Comparison of ENCODE assay signal across 26 cellular contexts in the genomic region with DNA sequence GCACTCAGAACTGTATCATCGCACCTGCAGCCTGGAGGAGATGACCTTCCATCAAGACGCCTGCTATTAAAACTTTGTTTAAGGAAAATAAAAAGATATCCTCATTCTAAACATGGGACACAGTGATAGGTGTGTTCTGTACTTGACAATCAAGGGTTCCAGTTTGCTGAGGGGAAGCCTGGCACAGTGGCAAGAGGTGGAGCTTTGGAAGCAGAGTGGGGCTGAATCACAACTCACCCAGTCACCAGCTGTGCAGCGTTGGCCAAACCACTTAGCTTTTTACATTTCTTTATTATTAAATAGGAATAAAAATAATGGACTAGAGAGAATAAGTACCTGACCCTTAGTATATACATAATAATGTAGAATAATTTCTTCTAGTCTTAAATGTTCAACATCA.
DNase-seq lines count a peak whose midpoint lies in the region; ATAC-seq, FAIRE-seq and TF ChIP-seq lines count a peak whose summit lies in the region.
"Had no signal": no experiment of that assay in that cellular context is flagged by ENCODE, and none has a peak within 500 bp of the region (broad histone marks: within the 10 kb centered on the region; RNA-seq: fewer than 3 reads in every experiment).

No MANE protein-coding gene starts in this region.

- FAIRE-seq in keratinocyte (lab: Jason Lieb, UNC), result no peak
- FAIRE-seq: A204.1, GM18507, H54 had no signal

- peak; percentile 24; the same call in 1 of the 2 replicates for ATAC-seq in IMR-90 (ENCODE audit: low read depth)
- ATAC-seq in T-cell (replicated peaks in 1 of 4), result no peak
- ATAC-seq in HG03457 (IDR thresholded peaks at IDR 0.05; ENCODE audit: unreplicated experiment), result no peak
- ATAC-seq in stimulated activated naive CD8-positive, alpha-beta T cell treated with anti-CD3 and anti-CD28 coated beads, Interleukin-15, amount 100 ng/mL, for 72 hours, result no peak
- ATAC-seq: CD8-positive, alpha-beta T cell; PC-3; Right ventricle myocardium inferior had no signal

- H3K4me2 ChIP-seq in IMR-90 (ENCODE audit: low read depth, low read length) (no peak overlapping the region), keratinocyte (ENCODE audit: control insufficient read depth, extremely low read depth, insufficient read depth, low read depth, low read length) (peak overlapping the region; percentile 18)

- TF ChIP-seq RAD21 in IMR-90 (IDR thresholded peaks at IDR 0.05; ENCODE audit: low read length), result no peak

- no peaks in the 10 kb centered on the region for H3K36me3 ChIP-seq in IMR-90 (ENCODE audit: control insufficient read depth, insufficient read depth, low read length)
- no peaks in the 10 kb centered on the region for H3K36me3 ChIP-seq in endodermal cell (ENCODE audit: control insufficient read depth, insufficient read depth, low read length)
- no peaks in the 10 kb centered on the region for H3K36me3 ChIP-seq in keratinocyte (ENCODE audit: control insufficient read depth in 2 of 2, extremely low read depth in 1 of 2, insufficient read depth in 2 of 2, low read length in 2 of 2)
- H3K36me3 ChIP-seq: SJCRH30 had no signal

- POLR2A ChIA-PET in IMR-90 (lab: Charles Lee; ENCODE audit: unreplicated experiment), result no interaction called here
- POLR2A ChIA-PET in T-cell (lab: Charles Lee), result no interaction called here

- H2AFZ ChIP-seq in IMR-90 (replicated peaks; ENCODE audit: low read length, poor library complexity) (no peak overlapping the region), keratinocyte (ENCODE audit: control insufficient read depth, low read length) (no peak overlapping the region)

- H3K4me1 ChIP-seq in IMR-90 (ENCODE audit: control insufficient read depth, insufficient read depth, low read length), result no peaks in the 10 kb centered on the region
- no peaks in the 10 kb centered on the region for H3K4me1 ChIP-seq in endodermal cell (ENCODE audit: control insufficient read depth, insufficient read depth, low read length)
- peaks cover 10% of the 10 kb centered on the region for H3K4me1 ChIP-seq in keratinocyte (ENCODE audit: control insufficient read depth, extremely low read depth, insufficient read depth, low read length)
- H3K4me1 ChIP-seq: Caco-2, SJCRH30 had no signal

- H2AK9ac ChIP-seq in IMR-90 (replicated peaks; ENCODE audit: low read depth, low read length, poor library complexity), result no peak overlapping the region

- H3K27me3 Mint-ChIP-seq in endodermal cell (ENCODE audit: insufficient read depth), result no peaks in the 10 kb centered on the region
- peaks cover 4 to 12% of the 10 kb centered on the region in 2 donors for H3K27me3 Mint-ChIP-seq in T-cell
- no peaks in the 10 kb centered on the region for H3K27me3 Mint-ChIP-seq in stimulated activated naive CD8-positive, alpha-beta T cell treated with anti-CD3 and anti-CD28 coated beads, Interleukin-15, amount 100 ng/mL, for 72 hours

- BruUV-seq in IMR-90 (replicated peaks; lab: Mats Ljungman, UMichigan), result no TSS peak

- no CpG with 5 or more reads among the region's 3 CpGs for WGBS in IMR-90 (ENCODE audit: extremely low coverage in 2 of 2, insufficient read length in 1 of 2), 2 experiments
- 89% methylated on average over 2 of the region's 3 CpGs; no CpG with 5 or more reads in 1 of the 2 experiments for WGBS in endodermal cell (ENCODE audit: insufficient coverage in 1 of 2, insufficient read length in 1 of 2), 2 experiments

- H3K9me3 ChIP-seq in IMR-90 (ENCODE audit: control insufficient read depth, insufficient read depth, low read length) (no peaks in the 10 kb centered on the region), endodermal cell (ENCODE audit: control insufficient read depth, low read length) (peaks cover 13% of the 10 kb centered on the region), keratinocyte (ENCODE audit: control insufficient read depth, low read depth, low read length) (no peaks in the 10 kb centered on the region)
- H3K9me3 ChIP-seq: Caco-2, SJCRH30 had no signal

- no peak for TF ChIP-seq CTCF in IMR-90 (conservative IDR thresholded peaks at IDR 0.05; ENCODE audit: low read depth, low read length)
- no peak for TF ChIP-seq CTCF in endodermal cell (conservative IDR thresholded peaks at IDR 0.05)
- no peak for TF ChIP-seq CTCF in keratinocyte (optimal IDR thresholded peaks at IDR 0.05 in 1 of 3, IDR thresholded peaks at IDR 0.05 in 1 of 3, conservative IDR thresholded peaks at IDR 0.05 in 1 of 3; ENCODE audit: extremely low read depth in 1 of 3, insufficient read depth in 2 of 3, low read length in 3 of 3)

- no peaks in the 10 kb centered on the region for H3K79me2 ChIP-seq in keratinocyte (ENCODE audit: control insufficient read depth, insufficient read depth, low read length)

- DNase-seq in AG20443 (ENCODE audit: low spot score), result peak; percentile 47
- peak; percentile 19 for DNase-seq in IMR-90
- peak; percentile 7 for DNase-seq in endodermal cell
- DNase-seq in keratinocyte (ENCODE audit: low read depth, low spot score), result no peak
- no peak for DNase-seq in T-cell
- DNase-seq in stimulated activated naive CD8-positive, alpha-beta T cell treated with anti-CD3 and anti-CD28 coated beads, Interleukin-15, amount 100 ng/mL, for 72 hours, result no peak
- DNase-seq: Caco-2; CD8-positive, alpha-beta T cell; DMS79 treated with DMSO at 0.1 percent for 48 hours; Karpas-422; MV-4-11; NCI-H1105; NCI-H146; NCI-H1930; NCI-H2107; NCI-H524; NCI-H748 treated with DMSO at 0.1 percent for 48 hours; SJCRH30 had no signal

- no peak overlapping the region for H3K23ac ChIP-seq in IMR-90 (ENCODE audit: low read depth, low read length)

- CTCF ChIA-PET in IMR-90 (lab: Yijun Ruan, JAX) (no interaction called here), T-cell (lab: Charles Lee) (no interaction called here)

- H4K8ac ChIP-seq in IMR-90 (ENCODE audit: low read depth in 2 of 2, low read length in 2 of 2), result no peak overlapping the region

- H4K20me1 ChIP-seq in IMR-90 (ENCODE audit: insufficient read depth, low read length) (no peaks in the 10 kb centered on the region), keratinocyte (ENCODE audit: control insufficient read depth, extremely low read depth, insufficient read depth, low read length) (peaks cover 5% of the 10 kb centered on the region)

- H4K5ac ChIP-seq in IMR-90 (ENCODE audit: low read depth, low read length), result no peak overlapping the region

- H3K27me3 ChIP-seq in IMR-90 (ENCODE audit: control insufficient read depth, insufficient read depth, low read length) (no peaks in the 10 kb centered on the region), endodermal cell (ENCODE audit: control insufficient read depth, insufficient read depth, low read length, poor library complexity, severe bottlenecking) (no peaks in the 10 kb centered on the region), keratinocyte (ENCODE audit: control insufficient read depth, extremely low read depth, insufficient read depth, low read length) (no peaks in the 10 kb centered on the region)
- H3K27me3 ChIP-seq: SJCRH30 had no signal

- H3K4me1 Mint-ChIP-seq in endodermal cell, result peaks cover 13% of the 10 kb centered on the region
- H3K4me1 Mint-ChIP-seq in T-cell, result no peaks in the 10 kb centered on the region
- no peaks in the 10 kb centered on the region for H3K4me1 Mint-ChIP-seq in stimulated activated naive CD8-positive, alpha-beta T cell treated with anti-CD3 and anti-CD28 coated beads, Interleukin-15, amount 100 ng/mL, for 72 hours

- in situ Hi-C loops in IMR-90 (cut with MboI; ENCODE audit: low sequenced_read_pairs), result no loop called here

- H3K27ac Mint-ChIP-seq in endodermal cell (no peak overlapping the region), T-cell (no peak overlapping the region)
- H3K27ac Mint-ChIP-seq in stimulated activated naive CD8-positive, alpha-beta T cell treated with anti-CD3 and anti-CD28 coated beads, Interleukin-15, amount 100 ng/mL, for 72 hours, result no peak overlapping the region
- H3K27ac Mint-ChIP-seq: CD8-positive, alpha-beta T cell had no signal

- no peaks in the 10 kb centered on the region for H3K79me1 ChIP-seq in IMR-90 (ENCODE audit: low read depth in 1 of 2, low read length in 2 of 2)

- H3K9me1 ChIP-seq in IMR-90 (ENCODE audit: insufficient read depth, low read length), result no peaks in the 10 kb centered on the region
- H3K9me1 ChIP-seq in keratinocyte (ENCODE audit: control insufficient read depth, extremely low read depth, insufficient read depth, low read length), result no peaks in the 10 kb centered on the region

- peaks cover 6% of the 10 kb centered on the region for H3K9me3 Mint-ChIP-seq in endodermal cell
- peaks cover 0 to 13% (median under 1%) of the 10 kb centered on the region in 3 donors for H3K9me3 Mint-ChIP-seq in T-cell
- H3K9me3 Mint-ChIP-seq in stimulated activated naive CD8-positive, alpha-beta T cell treated with anti-CD3 and anti-CD28 coated beads, Interleukin-15, amount 100 ng/mL, for 72 hours, result peaks cover 0 to 10% of the 10 kb centered on the region in 2 donors
- H3K9me3 Mint-ChIP-seq: CD8-positive, alpha-beta T cell had no signal

- H3K56ac ChIP-seq in IMR-90 (ENCODE audit: extremely low read depth, insufficient read depth, low read length), result no peak overlapping the region

- H2BK120ac ChIP-seq in IMR-90 (ENCODE audit: low read depth, low read length), result no peak overlapping the region

- no peak overlapping the region for H3K27ac ChIP-seq in IMR-90 (ENCODE audit: insufficient read depth, low read length)
- no peak overlapping the region for H3K27ac ChIP-seq in endodermal cell (ENCODE audit: low read depth, low read length)
- H3K27ac ChIP-seq in keratinocyte (ENCODE audit: control insufficient read depth, insufficient read depth, low read length), result peak overlapping the region; percentile 11
- H3K27ac ChIP-seq: C4-2B, HL-60, SJCRH30 had no signal

- dilution Hi-C loops in IMR-90 (cut with HindIII; ENCODE audit: low sequenced_read_pairs, unreplicated experiment) (no loop called here), keratinocyte (cut with MboI; ENCODE audit: extremely low pct_ligation_motif_present, low sequenced_read_pairs) (no loop called here)

- H2BK20ac ChIP-seq in IMR-90 (ENCODE audit: low read depth, low read length), result no peak overlapping the region

- no peak overlapping the region for H2AK5ac ChIP-seq in IMR-90 (ENCODE audit: low read depth, low read length)

- H3K14ac ChIP-seq in IMR-90 (replicated peaks; ENCODE audit: low read depth, low read length), result no peak overlapping the region

- TF ChIP-seq POLR2A in IMR-90 (IDR thresholded peaks at IDR 0.05; ENCODE audit: low read depth, low read length), result no peak

- no peak overlapping the region for H3K4ac ChIP-seq in IMR-90 (ENCODE audit: low read depth, low read length)

- H2BK5ac ChIP-seq in IMR-90 (ENCODE audit: low read depth, low read length, poor library complexity, severe bottlenecking), result no peak overlapping the region

- H3K18ac ChIP-seq in IMR-90 (ENCODE audit: low read depth, low read length), result no peak overlapping the region

- H3K4me3 ChIP-seq in IMR-90 (ENCODE audit: insufficient read depth, low read depth, low read length) (no peak overlapping the region), endodermal cell (ENCODE audit: low read length) (no peak overlapping the region), keratinocyte (ENCODE audit: control insufficient read depth in 2 of 3, extremely low read depth in 1 of 3, insufficient read depth in 2 of 3, low read depth in 1 of 3, low read length in 3 of 3) (no peak overlapping the region)
- H3K4me3 ChIP-seq: SJCRH30 had no signal

- H2BK15ac ChIP-seq in IMR-90 (ENCODE audit: low read depth, low read length), result no peak overlapping the region

- H3K4me3 Mint-ChIP-seq in endodermal cell (no peak overlapping the region), T-cell (no peak overlapping the region)
- H3K4me3 Mint-ChIP-seq in stimulated activated naive CD8-positive, alpha-beta T cell treated with anti-CD3 and anti-CD28 coated beads, Interleukin-15, amount 100 ng/mL, for 72 hours, result no peak overlapping the region
- H3K4me3 Mint-ChIP-seq: CD8-positive, alpha-beta T cell had no signal

- peaks cover 35% of the 10 kb centered on the region for H3K36me3 Mint-ChIP-seq in endodermal cell (ENCODE audit: low read depth)
- no peaks in the 10 kb centered on the region for H3K36me3 Mint-ChIP-seq in T-cell
- H3K36me3 Mint-ChIP-seq: CD8-positive, alpha-beta T cell had no signal

- no peak overlapping the region for H3K9ac ChIP-seq in IMR-90 (ENCODE audit: low read depth, low read length)
- no peak overlapping the region for H3K9ac ChIP-seq in endodermal cell (ENCODE audit: extremely low read depth, low read length, poor library complexity, severe bottlenecking)
- H3K9ac ChIP-seq in keratinocyte (ENCODE audit: control insufficient read depth, extremely low read depth, insufficient read depth, low read length), result no peak overlapping the region

- intact Hi-C loops in IMR-90 (cut with micrococcal nuclease), result no loop called here

- H4K91ac ChIP-seq in IMR-90 (ENCODE audit: insufficient read depth, low read depth, low read length), result no peak overlapping the region

Comparison
In these comparisons a context has a peak if more than half of its experiments do, and no peak if none do; other contexts are left out.
1. DNase-seq: peak in AG20443 (single experiment), IMR-90 (single experiment) and endodermal cell (single experiment); none in keratinocyte (single experiment), T-cell (0 of 34) and stimulated activated naive CD8-positive, alpha-beta T cell treated with anti-CD3 and anti-CD28 coated beads, Interleukin-15, amount 100 ng/mL, for 72 hours (0 of 2).